ENCODE assay signal across 8 cellular contexts in genomic region chr15:40988157-40988556, GRCh38.
"Had no signal": no experiment of that assay in that cellular context is flagged by ENCODE, and none has a peak within 500 bp of the region (broad histone marks: within the 10 kb centered on the region; RNA-seq: fewer than 3 reads in every experiment).

No MANE protein-coding gene starts in this region.

- FAIRE-seq: G401.6, GM12878, GM12891, GM12892, GM18507, GM19239 had no signal

- H3K4me3 ChIP-seq: GM12878 had no signal

- ATAC-seq: GM12878 had no signal

- DNase-seq: GDM1, GF-D8 had no signal
